In the genomic region with DNA sequence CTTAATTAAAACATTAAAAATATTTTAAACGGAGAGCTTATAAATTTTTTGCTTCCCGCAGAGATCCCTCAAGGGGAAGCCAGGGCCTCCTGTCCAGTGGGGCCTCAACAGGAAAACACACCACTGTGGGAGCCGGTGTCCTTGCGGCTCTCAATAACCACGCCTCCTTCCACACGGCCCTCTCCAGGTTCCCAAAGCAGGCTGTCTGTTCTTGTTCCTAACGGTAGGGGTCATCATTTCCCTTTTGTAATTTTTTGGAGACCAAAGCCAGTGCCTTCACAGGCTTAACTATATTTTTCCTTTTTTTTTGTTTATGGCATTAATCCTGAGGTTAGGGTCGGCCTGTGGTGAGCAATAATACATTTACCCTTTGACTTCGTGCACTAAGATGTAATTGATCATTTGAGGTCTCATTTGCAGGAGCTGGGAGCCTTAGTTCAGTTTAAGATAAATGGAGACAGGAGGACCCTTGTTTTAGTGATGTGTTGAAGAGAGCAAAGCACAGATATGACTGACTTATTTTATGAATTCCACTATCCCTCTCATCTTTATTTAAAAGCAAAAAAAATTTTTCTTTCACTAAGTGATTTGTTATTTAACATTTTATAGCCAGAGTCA, we compare ENCODE assay signal across 8 cellular contexts.
A peak's percentile ranks its signal among the peaks of the same experiment; 100 is the strongest.
DNase-seq lines count a peak whose midpoint lies in the region; ATAC-seq, FAIRE-seq and TF ChIP-seq lines count a peak whose summit lies in the region.

No MANE protein-coding gene starts in this region.

- H3K9me3 Mint-ChIP-seq in astrocyte (ENCODE audit: unreplicated experiment) = no peaks in the 10 kb centered on the region

- dilution Hi-C loops in IMR-90 (cut with HindIII; ENCODE audit: low sequenced_read_pairs, unreplicated experiment) = no loop called here

- no peaks in the 10 kb centered on the region for H3K36me3 Mint-ChIP-seq in astrocyte (ENCODE audit: low read depth, unreplicated experiment)

- no peak overlapping the region for H3K27ac Mint-ChIP-seq in astrocyte (ENCODE audit: unreplicated experiment)

- BruUV-seq in IMR-90 (replicated peaks; lab: Mats Ljungman, UMichigan) = no TSS peak

- H3K4me1 ChIP-seq in IMR-90 (ENCODE audit: control insufficient read depth, insufficient read depth, low read length) (no peaks in the 10 kb centered on the region), NT2/D1 (ENCODE audit: insufficient read depth, insufficient read length) (peaks cover 4% of the 10 kb centered on the region), astrocyte (ENCODE audit: insufficient read depth, low read length) (no peaks in the 10 kb centered on the region), spleen (peaks cover 0 to 9% (median 2%) of the 10 kb centered on the region in 6 donors)

- no peak overlapping the region for H3K56ac ChIP-seq in IMR-90 (ENCODE audit: extremely low read depth, insufficient read depth, low read length)

- H3K27me3 ChIP-seq in IMR-90 (ENCODE audit: control insufficient read depth, insufficient read depth, low read length) (no peaks in the 10 kb centered on the region; the same call in 1 of the 2 replicates), NT2/D1 (ENCODE audit: insufficient read depth, insufficient read length) (no peaks in the 10 kb centered on the region), astrocyte (ENCODE audit: insufficient read depth, low read length) (no peaks in the 10 kb centered on the region), spleen (replicated peaks in 1 of 7) (peaks cover 0 to 11% (median 0%) of the 10 kb centered on the region in 7 donors)

- no peak overlapping the region for H2AFZ ChIP-seq in IMR-90 (replicated peaks; ENCODE audit: low read length, poor library complexity)
- H2AFZ ChIP-seq in astrocyte (ENCODE audit: low read depth, low read length) = no peak overlapping the region

- H3K23ac ChIP-seq in IMR-90 (ENCODE audit: low read depth, low read length) = no peak overlapping the region

- no peak for TF ChIP-seq POLR2A in IMR-90 (IDR thresholded peaks at IDR 0.05; ENCODE audit: low read depth, low read length)
- TF ChIP-seq POLR2A in spleen (IDR thresholded peaks at IDR 0.05) = no peak

- H3K4me2 ChIP-seq in IMR-90 (ENCODE audit: low read depth, low read length) = no peak overlapping the region
- no peak overlapping the region for H3K4me2 ChIP-seq in astrocyte (ENCODE audit: low read length)

- CTCF ChIA-PET in IMR-90 (lab: Yijun Ruan, JAX) = interaction anchor here (0.6 to 1.2 kb wide), 8 partner anchors 12 to 1243 kb away, joined by 3 to 7 read pairs (median 4); no protein-coding TSS in a partner anchor

- H4K91ac ChIP-seq in IMR-90 (ENCODE audit: insufficient read depth, low read depth, low read length) = no peak overlapping the region

- H2AK9ac ChIP-seq in IMR-90 (replicated peaks; ENCODE audit: low read depth, low read length, poor library complexity) = no peak overlapping the region

- POLR2A ChIA-PET in IMR-90 (lab: Charles Lee; ENCODE audit: unreplicated experiment) = no interaction called here

- no peaks in the 10 kb centered on the region for H3K9me1 ChIP-seq in IMR-90 (ENCODE audit: insufficient read depth, low read length)

- H3K27ac ChIP-seq in IMR-90 (ENCODE audit: insufficient read depth, low read length) (no peak overlapping the region), astrocyte (ENCODE audit: low read depth, low read length) (no peak overlapping the region), spleen (no peak overlapping the region)

- peak; percentile 83 for ATAC-seq in GM21515 (IDR thresholded peaks at IDR 0.05; ENCODE audit: unreplicated experiment)
- ATAC-seq in IMR-90 (ENCODE audit: low read depth) = peak; percentile 100
- no peak for ATAC-seq in omental fat pad (ENCODE audit: low FRiP score)

- FAIRE-seq in astrocyte (lab: Jason Lieb, UNC) = no peak

- H3K79me2 ChIP-seq in astrocyte (ENCODE audit: insufficient read depth, low read length) = no peaks in the 10 kb centered on the region

- H2BK5ac ChIP-seq in IMR-90 (ENCODE audit: low read depth, low read length, poor library complexity, severe bottlenecking) = no peak overlapping the region

- peak; percentile 81 for TF ChIP-seq RAD21 in IMR-90 (IDR thresholded peaks at IDR 0.05; ENCODE audit: low read length)

- H4K20me1 ChIP-seq in IMR-90 (ENCODE audit: insufficient read depth, low read length) = no peaks in the 10 kb centered on the region
- H4K20me1 ChIP-seq in astrocyte (ENCODE audit: insufficient read depth, low read length) = no peaks in the 10 kb centered on the region

- no peak overlapping the region for H2BK120ac ChIP-seq in IMR-90 (ENCODE audit: low read depth, low read length)

- peaks cover 20% of the 10 kb centered on the region for H3K27me3 Mint-ChIP-seq in astrocyte (ENCODE audit: low read depth, unreplicated experiment)

- H4K5ac ChIP-seq in IMR-90 (ENCODE audit: low read depth, low read length) = no peak overlapping the region

- DNase-seq in EH (ENCODE audit: low read depth) (peak; percentile 77), IMR-90 (peak; percentile 67), NT2/D1 (ENCODE audit: low read depth, low spot score) (peak; percentile 50), astrocyte (ENCODE audit: low read depth) (peak; percentile 31), hippocampal formation (lab: John Stamatoyannopoulos, UW) (peak; percentile 10 to 41), spleen (peak; percentile 74), omental fat pad (ENCODE audit: low spot score) (no peak)

- WGBS in IMR-90 (ENCODE audit: extremely low coverage in 2 of 2, insufficient read length in 1 of 2), 2 experiments = 0% methylated on average over 2 of the region's 9 CpGs; no CpG with 5 or more reads in 1 of the 2 experiments
- WGBS in spleen, 5 donors = 0 to 1% (median 1%) methylated on average over 9 of the region's 9 CpGs

- intact Hi-C loops in IMR-90 (cut with micrococcal nuclease) = loop anchor here (1.0 to 2.0 kb wide), 2 partner anchors 663 to 905 kb away; no protein-coding TSS in a partner anchor
- intact Hi-C loops in spleen (cut with DNase I; ENCODE audit: low total_unique reads) = loop anchor here (5.0 kb wide), 1 partner anchor 665 kb away; no protein-coding TSS in a partner anchor

- no peak overlapping the region for H2BK20ac ChIP-seq in IMR-90 (ENCODE audit: low read depth, low read length)

- no peaks in the 10 kb centered on the region for H3K4me1 Mint-ChIP-seq in astrocyte (ENCODE audit: low read depth, unreplicated experiment)

- H3K14ac ChIP-seq in IMR-90 (replicated peaks; ENCODE audit: low read depth, low read length) = no peak overlapping the region

- no peak overlapping the region for H3K4ac ChIP-seq in IMR-90 (ENCODE audit: low read depth, low read length)

- H3K36me3 ChIP-seq in IMR-90 (ENCODE audit: control insufficient read depth, insufficient read depth, low read length) (no peaks in the 10 kb centered on the region), NT2/D1 (ENCODE audit: insufficient read depth, insufficient read length, low read length) (no peaks in the 10 kb centered on the region), astrocyte (ENCODE audit: insufficient read depth, low read length) (no peaks in the 10 kb centered on the region), spleen (no peaks in the 10 kb centered on the region)

- H3K4me3 ChIP-seq in IMR-90 (ENCODE audit: insufficient read depth, low read depth, low read length) (no peak overlapping the region), NT2/D1 (ENCODE audit: insufficient read length, low read depth) (no peak overlapping the region), astrocyte (ENCODE audit: insufficient read depth, low read depth, low read length) (no peak overlapping the region), spleen (no peak overlapping the region)

- H3K4me3 Mint-ChIP-seq in astrocyte (ENCODE audit: unreplicated experiment) = no peak overlapping the region

- H3K9ac ChIP-seq in IMR-90 (ENCODE audit: low read depth, low read length) (no peak overlapping the region), NT2/D1 (ENCODE audit: insufficient read length, low read depth) (no peak overlapping the region), astrocyte (ENCODE audit: low read length) (no peak overlapping the region)

- no peaks in the 10 kb centered on the region for H3K79me1 ChIP-seq in IMR-90 (ENCODE audit: low read depth in 1 of 2, low read length in 2 of 2)

- no peaks in the 10 kb centered on the region for H3K9me3 ChIP-seq in IMR-90 (ENCODE audit: control insufficient read depth, insufficient read depth, low read length)
- H3K9me3 ChIP-seq in NT2/D1 (ENCODE audit: insufficient read depth, low read length) = no peaks in the 10 kb centered on the region
- no peaks in the 10 kb centered on the region for H3K9me3 ChIP-seq in astrocyte (ENCODE audit: insufficient read depth, low read depth, low read length)
- no peaks in the 10 kb centered on the region for H3K9me3 ChIP-seq in spleen

- TF ChIP-seq CTCF in IMR-90 (conservative IDR thresholded peaks at IDR 0.05; ENCODE audit: low read depth, low read length) = peak; percentile 84
- peak; percentile 82 for TF ChIP-seq CTCF in astrocyte (IDR thresholded peaks at IDR 0.05; ENCODE audit: insufficient read depth, low read depth, low read length)
- peak; percentile 29 to 84 (median 73) for TF ChIP-seq CTCF in spleen (IDR thresholded peaks at IDR 0.05 in 8 of 11, conservative IDR thresholded peaks at IDR 0.05 in 3 of 11)
- peak in 1 of 3 donors; percentile 22 for TF ChIP-seq CTCF in omental fat pad (IDR thresholded peaks at IDR 0.05)

- no peak overlapping the region for H4K8ac ChIP-seq in IMR-90 (ENCODE audit: low read depth in 2 of 2, low read length in 2 of 2)

- no peak overlapping the region for H2BK15ac ChIP-seq in IMR-90 (ENCODE audit: low read depth, low read length)

- no peak overlapping the region for H2AK5ac ChIP-seq in IMR-90 (ENCODE audit: low read depth, low read length)

- in situ Hi-C loops in IMR-90 (cut with MboI; ENCODE audit: low sequenced_read_pairs) = loop anchor here (5.0 kb wide), 1 partner anchor 655 kb away; no protein-coding TSS in a partner anchor

- H3K18ac ChIP-seq in IMR-90 (ENCODE audit: low read depth, low read length) = no peak overlapping the region

TF ChIP-seq in IMR-90, 13 proteins besides CTCF, POLR2A, EP300 and RAD21:
- no peak for TF ChIP-seq CHD1 (IDR thresholded peaks at IDR 0.05; ENCODE audit: low read depth, low read length)
- peak; percentile 77 for TF ChIP-seq SMC3 (IDR thresholded peaks at IDR 0.05; ENCODE audit: low read depth, low read length)
